ENCODE assay signal across 18 cellular contexts in the genomic region with DNA sequence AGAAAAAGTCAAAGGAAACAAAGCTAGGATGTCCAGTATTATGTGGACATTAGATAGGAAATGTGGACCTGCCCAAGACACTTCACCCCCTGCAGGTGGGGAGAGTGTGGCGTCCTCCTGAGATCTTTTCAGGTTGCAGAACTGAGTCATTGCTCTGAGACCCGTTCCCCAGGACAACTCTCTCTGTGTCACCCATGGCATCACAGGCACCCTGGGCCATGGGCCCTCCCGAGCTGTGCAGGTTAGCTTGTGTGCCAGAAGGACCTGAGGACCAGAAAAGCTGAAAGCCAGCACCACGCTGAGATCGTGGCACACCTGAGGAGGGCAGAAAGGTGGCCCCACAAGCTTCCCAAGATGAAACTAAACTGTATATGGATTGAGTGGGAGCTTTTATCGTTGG.
DNase-seq lines count a peak whose midpoint lies in the region; ATAC-seq, FAIRE-seq and TF ChIP-seq lines count a peak whose summit lies in the region.
"Had no signal": no experiment of that assay in that cellular context is flagged by ENCODE, and none has a peak within 500 bp of the region (broad histone marks: within the 10 kb centered on the region; RNA-seq: fewer than 3 reads in every experiment).

No MANE protein-coding gene starts in this region.

- TF ChIP-seq EP300 in esophagus muscularis mucosa (IDR thresholded peaks at IDR 0.05) (no peak), sigmoid colon (IDR thresholded peaks at IDR 0.05) (no peak)

- H3K27ac ChIP-seq in cingulate gyrus (ENCODE audit: low read depth, low read length), result peak overlapping the region; percentile 73
- H3K27ac ChIP-seq in esophagus muscularis mucosa (replicated peaks in 1 of 4), result peak overlapping the region; percentile 69 to 78 (median 78)
- H3K27ac ChIP-seq in sigmoid colon, result peak overlapping the region in 3 of 4 donors; percentile 74 to 80 (median 74)
- H3K27ac ChIP-seq in temporal lobe (ENCODE audit: low read depth, low read length), result peak overlapping the region; percentile 62
- H3K27ac ChIP-seq: A549 had no signal

- TF ChIP-seq POLR2A in esophagus muscularis mucosa (IDR thresholded peaks at IDR 0.05; ENCODE audit: low read depth) (no peak), sigmoid colon (IDR thresholded peaks at IDR 0.05) (no peak), H54 (IDR thresholded peaks at IDR 0.05; ENCODE audit: low read depth, low read length) (no peak)

- H3K9me3 ChIP-seq in esophagus muscularis mucosa (no peaks in the 10 kb centered on the region), sigmoid colon (no peaks in the 10 kb centered on the region)
- H3K9me3 ChIP-seq: A549, BE2C had no signal

- FAIRE-seq in H54 (lab: Jason Lieb, UNC), result no peak
- FAIRE-seq: A549, D721Med, G401.6, GM12891 had no signal

- WGBS in esophagus muscularis mucosa, result 94% methylated on average over 6 of the region's 6 CpGs
- 90 to 93% methylated on average over 6 of the region's 6 CpGs for WGBS in sigmoid colon, 2 donors

- TF ChIP-seq CTCF in esophagus muscularis mucosa (IDR thresholded peaks at IDR 0.05) (no peak), sigmoid colon (IDR thresholded peaks at IDR 0.05) (no peak)

- peaks cover 17 to 50% (median 45%) of the 10 kb centered on the region in 4 donors for H3K4me1 ChIP-seq in esophagus muscularis mucosa
- peaks cover 0 to 48% (median 34%) of the 10 kb centered on the region in 4 donors for H3K4me1 ChIP-seq in sigmoid colon

- DNase-seq in esophagus muscularis mucosa (ENCODE audit: extremely low spot score), result no peak
- DNase-seq in sigmoid colon, result peak; percentile 51
- no peak for DNase-seq in H54 (ENCODE audit: insufficient read length, low spot score)
- no peak for DNase-seq in NCI-H2107 treated with DMSO at 0.1 percent for 48 hours (lab: John Stamatoyannopoulos, UW; ENCODE audit: unreplicated experiment)
- DNase-seq: BE2C; CD8-positive, alpha-beta T cell; COR-L47; DMS153; DMS79 treated with DMSO at 0.1 percent for 48 hours; EL had no signal

- H3K36me3 ChIP-seq in esophagus muscularis mucosa (peaks cover 0 to 5% (median 2%) of the 10 kb centered on the region in 4 donors), sigmoid colon (peaks cover 0 to 3% (median 0%) of the 10 kb centered on the region in 4 donors)
- H3K36me3 ChIP-seq: BE2C had no signal

- intact Hi-C loops in esophagus muscularis mucosa (cut with DNase I), result no loop called here
- intact Hi-C loops in sigmoid colon (cut with DNase I), result no loop called here

- no peak for ATAC-seq in GM18519 (IDR thresholded peaks at IDR 0.05; ENCODE audit: low FRiP score, unreplicated experiment)
- ATAC-seq: A549; CD8-positive, alpha-beta T cell; HCT116 had no signal

- H3K27me3 ChIP-seq in esophagus muscularis mucosa (no peaks in the 10 kb centered on the region), sigmoid colon (no peaks in the 10 kb centered on the region)
- H3K27me3 ChIP-seq: BE2C had no signal

- no peak overlapping the region for H3K4me3 ChIP-seq in esophagus muscularis mucosa
- no peak overlapping the region for H3K4me3 ChIP-seq in sigmoid colon
- H3K4me3 ChIP-seq: A549 had no signal
